Comparison of ENCODE assay signal across 1 cellular context in genomic region chr17:16584273-16584995, GRCh38.
TF ChIP-seq lines count a peak whose summit lies in the region.

No MANE protein-coding gene starts in this region.

TF ChIP-seq in HepG2, 621 proteins besides CTCF, POLR2A, EP300 and RAD21 (continued from another document and continues in another):
- no peak for TF ChIP-seq ETS1 (CRISPR knock-in tag; IDR thresholded peaks at IDR 0.05)
- TF ChIP-seq ZNF207 (IDR thresholded peaks at IDR 0.05; ENCODE audit: borderline replicate concordance): no peak
- no peak for TF ChIP-seq ZNF510 (CRISPR knock-in tag; IDR thresholded peaks at IDR 0.05; ENCODE audit: low read depth)
- TF ChIP-seq ZBTB21 (CRISPR knock-in tag; IDR thresholded peaks at IDR 0.05): no peak
- no peak for TF ChIP-seq AGO1 (IDR thresholded peaks at IDR 0.05; ENCODE audit: low read depth, low read length, poor library complexity, severe bottlenecking)
- no peak for TF ChIP-seq ZNF143 (CRISPR knock-in tag; IDR thresholded peaks at IDR 0.05)
- no peak for TF ChIP-seq ZFP41 (CRISPR knock-in tag; IDR thresholded peaks at IDR 0.05; ENCODE audit: borderline replicate concordance)
- no peak for TF ChIP-seq ATF7 (IDR thresholded peaks at IDR 0.05)
- no peak for TF ChIP-seq ATF7 (CRISPR knock-in tag; IDR thresholded peaks at IDR 0.05)
- peak; percentile 58; the same call in 1 of the 2 replicates for TF ChIP-seq ZNF292 (CRISPR knock-in tag; IDR thresholded peaks at IDR 0.05; ENCODE audit: borderline replicate concordance, low read depth)
- 0 out of 2 replicates have a peak, but pooled peaks have one; percentile 25 for TF ChIP-seq ARHGAP35 (CRISPR knock-in tag; IDR thresholded peaks at IDR 0.05; ENCODE audit: borderline replicate concordance)
- TF ChIP-seq BORCS8-MEF2B (CRISPR knock-in tag; IDR thresholded peaks at IDR 0.05): peak; percentile 71; the same call in 1 of the 2 replicates
- TF ChIP-seq ZBTB33 (CRISPR knock-in tag; IDR thresholded peaks at IDR 0.05): no peak
- no peak for TF ChIP-seq ZNF576 (CRISPR knock-in tag; IDR thresholded peaks at IDR 0.05)
- no peak for TF ChIP-seq ZNF652 (CRISPR knock-in tag; IDR thresholded peaks at IDR 0.05; ENCODE audit: borderline replicate concordance, low read depth)
- TF ChIP-seq ZNF839 (CRISPR knock-in tag; IDR thresholded peaks at IDR 0.05; ENCODE audit: borderline replicate concordance): 0 out of 2 replicates have a peak, but pooled peaks have one; percentile 23
- no peak for TF ChIP-seq HMG20A (CRISPR knock-in tag; IDR thresholded peaks at IDR 0.05; ENCODE audit: borderline replicate concordance)
- peak; percentile 56; the same call in 1 of the 2 replicates for TF ChIP-seq ZNF574 (CRISPR knock-in tag; IDR thresholded peaks at IDR 0.05)
- TF ChIP-seq DNMT3B (CRISPR knock-in tag; conservative IDR thresholded peaks at IDR 0.05): no peak
- TF ChIP-seq ZNF232 (CRISPR knock-in tag; IDR thresholded peaks at IDR 0.05; ENCODE audit: borderline replicate concordance): no peak
- no peak for TF ChIP-seq HDAC1 (CRISPR knock-in tag; IDR thresholded peaks at IDR 0.05)
- TF ChIP-seq ZSCAN9 (CRISPR knock-in tag; IDR thresholded peaks at IDR 0.05; ENCODE audit: borderline replicate concordance): peak; percentile 23; the same call in 1 of the 2 replicates
- TF ChIP-seq HNRNPLL (IDR thresholded peaks at IDR 0.05; ENCODE audit: low read depth, low read length, poor library complexity, severe bottlenecking): peak; percentile 40
- no peak for TF ChIP-seq ZNF749 (CRISPR knock-in tag; IDR thresholded peaks at IDR 0.05; ENCODE audit: borderline replicate concordance)
- TF ChIP-seq ZNF83 (CRISPR knock-in tag; IDR thresholded peaks at IDR 0.05; ENCODE audit: borderline replicate concordance): no peak
- peak; percentile 43; the same call in 1 of the 2 replicates for TF ChIP-seq ZNF567 (CRISPR knock-in tag; IDR thresholded peaks at IDR 0.05; ENCODE audit: borderline replicate concordance)
- TF ChIP-seq MLLT10 (CRISPR knock-in tag; IDR thresholded peaks at IDR 0.05): no peak
- no peak for TF ChIP-seq ZBTB2 (CRISPR knock-in tag; IDR thresholded peaks at IDR 0.05; ENCODE audit: low read depth)
- no peak for TF ChIP-seq ZNF383 (CRISPR knock-in tag; IDR thresholded peaks at IDR 0.05; ENCODE audit: borderline replicate concordance)
- TF ChIP-seq ZNF124 (CRISPR knock-in tag; IDR thresholded peaks at IDR 0.05): no peak
- no peak for TF ChIP-seq ZNF326 (CRISPR knock-in tag; IDR thresholded peaks at IDR 0.05; ENCODE audit: borderline replicate concordance)
- TF ChIP-seq USF2 (IDR thresholded peaks at IDR 0.05; ENCODE audit: low read depth, low read length): no peak
- TF ChIP-seq USF2 (CRISPR knock-in tag; IDR thresholded peaks at IDR 0.05; ENCODE audit: borderline replicate concordance): no peak
- TF ChIP-seq FUBP1 (CRISPR knock-in tag; IDR thresholded peaks at IDR 0.05; ENCODE audit: borderline replicate concordance): no peak
- TF ChIP-seq HNRNPH1 (optimal IDR thresholded peaks at IDR 0.05; ENCODE audit: low read depth, low read length): no peak
- no peak for TF ChIP-seq ZNF784 (CRISPR knock-in tag; IDR thresholded peaks at IDR 0.05; ENCODE audit: borderline replicate concordance)
- no peak for TF ChIP-seq SKIL (CRISPR knock-in tag; IDR thresholded peaks at IDR 0.05; ENCODE audit: borderline replicate concordance)
- no peak for TF ChIP-seq ZNF20 (CRISPR knock-in tag; IDR thresholded peaks at IDR 0.05)
- peak; percentile 68; the same call in 1 of the 2 replicates for TF ChIP-seq CC2D1A (CRISPR knock-in tag; IDR thresholded peaks at IDR 0.05)
- TF ChIP-seq IKZF5 (CRISPR knock-in tag; IDR thresholded peaks at IDR 0.05): peak; percentile 26; the same call in 1 of the 2 replicates
- no peak for TF ChIP-seq ZNF660 (CRISPR knock-in tag; IDR thresholded peaks at IDR 0.05; ENCODE audit: borderline replicate concordance, low read depth)
- TF ChIP-seq FOXA3 (CRISPR knock-in tag; IDR thresholded peaks at IDR 0.05): 0 out of 2 replicates have a peak, but pooled peaks have one; percentile 34
- no peak for TF ChIP-seq SRY (CRISPR knock-in tag; IDR thresholded peaks at IDR 0.05)
- peak; percentile 27; the same call in 1 of the 2 replicates for TF ChIP-seq MYC (CRISPR knock-in tag; IDR thresholded peaks at IDR 0.05; ENCODE audit: borderline replicate concordance)
- no peak for TF ChIP-seq ZNF362 (CRISPR knock-in tag; IDR thresholded peaks at IDR 0.05; ENCODE audit: borderline replicate concordance)
